In the genomic region with DNA sequence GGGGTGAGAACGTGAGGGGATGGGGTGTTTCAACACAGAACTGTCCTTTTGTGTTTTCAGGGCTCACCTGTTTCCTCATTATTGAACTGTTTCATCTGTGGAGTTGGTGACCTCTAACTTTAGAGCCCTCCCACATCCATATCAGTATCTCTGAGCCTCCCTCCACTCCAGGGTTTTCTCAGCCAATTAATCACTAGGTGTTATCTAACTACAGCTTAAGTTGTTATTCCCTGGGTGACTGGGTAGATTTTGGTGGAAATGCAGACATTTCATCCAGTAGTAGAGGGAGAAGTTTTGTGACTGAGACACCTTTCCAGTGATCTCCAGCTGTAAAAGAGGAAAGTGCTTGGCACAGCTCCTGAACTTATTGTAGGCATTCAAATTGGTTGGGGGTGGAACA, we compare ENCODE assay signal across 1 cellular context.
TF ChIP-seq lines count a peak whose summit lies in the region.

No MANE protein-coding gene starts in this region.

TF ChIP-seq in SK-N-SH, 30 proteins besides CTCF, POLR2A, EP300 and RAD21 (continued from another document):
- TF ChIP-seq FOXJ3 (CRISPR knock-in tag; IDR thresholded peaks at IDR 0.05) (no peak), FOXM1 (IDR thresholded peaks at IDR 0.05; ENCODE audit: low read depth) (no peak), TAF1 (IDR thresholded peaks at IDR 0.05; ENCODE audit: borderline replicate concordance, low read depth, low read length) (no peak), NFIC (IDR thresholded peaks at IDR 0.05; ENCODE audit: borderline replicate concordance) (no peak), USF1 (IDR thresholded peaks at IDR 0.05; ENCODE audit: borderline replicate concordance, low read depth) (no peak), ELF1 (IDR thresholded peaks at IDR 0.05) (no peak), RXRA (IDR thresholded peaks at IDR 0.05; ENCODE audit: borderline replicate concordance, low read depth) (no peak), FOSL2 (IDR thresholded peaks at IDR 0.05; ENCODE audit: borderline replicate concordance, low read depth) (no peak), SIN3A (IDR thresholded peaks at IDR 0.05; ENCODE audit: borderline replicate concordance, low read depth, low read length) (no peak), POLR2AphosphoS5 (IDR thresholded peaks at IDR 0.05; ENCODE audit: low read depth, low read length) (no peak), MXI1 (IDR thresholded peaks at IDR 0.05; ENCODE audit: low read depth, low read length) (no peak)
